In genomic region chr2:203354966-203355365, GRCh38 we compare ENCODE assay signal across 38 cellular contexts.
"Had no signal": no experiment of that assay in that cellular context is flagged by ENCODE, and none has a peak within 500 bp of the region (broad histone marks: within the 10 kb centered on the region; RNA-seq: fewer than 3 reads in every experiment).

No MANE protein-coding gene starts in this region.

- H3K9me3 Mint-ChIP-seq: activated naive CD4-positive, alpha-beta T cell treated with anti-CD3 and anti-CD28 coated beads for 36 hours; activated naive CD8-positive, alpha-beta T cell treated with anti-CD3 and anti-CD28 coated beads, Interleukin-2, amount 50 U/mL, for 24 hours; activated T-helper 1 cell treated with anti-CD3 and anti-CD28 coated beads, Interleukin-12 subunit alpha, Interleukin-12 subunit beta, Interleukin-2, Interleukin-4 antibody, amounts not matched to agents 30 ng/mL and 10 ng/mL and 1 ng/mL, durations not matched to agents 14 hours and 24 hours and 36 hours; activated T-helper 2 cell treated with anti-CD3 and anti-CD28 coated beads, Interferon-gamma antibody, Interleukin-2, Interleukin-4, amounts not matched to agents 10 μg/mL and 5 μg/mL and 100 μg/mL, durations not matched to agents 14 hours and 24 hours and 36 hours; dendritic cell treated with granulocyte-macrophage colony-stimulating factor and Interleukin-4, amounts not matched to agents 40 ng/mL and 50 ng/mL, for 4 days; T-cell; T-helper 1 cell treated with Interleukin-12 subunit alpha and Interleukin-12 subunit beta and Interleukin-4 antibody, amounts not matched to agents 30 μg/mL and 1 μg/mL, for 36 hours; T-helper 2 cell treated with Interferon-gamma antibody and Interleukin-4, amounts not matched to agents 5 μg/mL and 100 μg/mL, for 36 hours had no signal

- H3K27me3 Mint-ChIP-seq: activated CD8-positive, alpha-beta T cell treated with anti-CD3 and anti-CD28 coated beads for 36 hours; activated naive CD4-positive, alpha-beta T cell treated with anti-CD3 and anti-CD28 coated beads, Interleukin-2, amount 50 U/mL, for 24 hours; activated naive CD8-positive, alpha-beta T cell treated with anti-CD3 and anti-CD28 coated beads for 36 hours; activated naive CD8-positive, alpha-beta T cell treated with anti-CD3 and anti-CD28 coated beads, Interleukin-2, amount 50 U/mL, for 24 hours; brain; dendritic cell treated with granulocyte-macrophage colony-stimulating factor and Interleukin-4, amounts not matched to agents 40 ng/mL and 50 ng/mL, for 4 days; T-cell had no signal

- H3K27ac Mint-ChIP-seq: activated CD8-positive, alpha-beta T cell treated with anti-CD3 and anti-CD28 coated beads for 36 hours; activated naive CD4-positive, alpha-beta T cell treated with anti-CD3 and anti-CD28 coated beads for 36 hours; activated naive CD4-positive, alpha-beta T cell treated with anti-CD3 and anti-CD28 coated beads, Interleukin-2, amount 50 U/mL, for 24 hours; activated naive CD8-positive, alpha-beta T cell treated with anti-CD3 and anti-CD28 coated beads for 36 hours; activated naive CD8-positive, alpha-beta T cell treated with anti-CD3 and anti-CD28 coated beads, Interleukin-2, amount 50 U/mL, for 24 hours; activated T-helper 1 cell treated with anti-CD3 and anti-CD28 coated beads, Interleukin-12 subunit alpha, Interleukin-12 subunit beta, Interleukin-2, Interleukin-4 antibody, amounts not matched to agents 30 ng/mL and 10 ng/mL and 1 ng/mL, durations not matched to agents 14 hours and 24 hours and 36 hours; activated T-helper 2 cell treated with anti-CD3 and anti-CD28 coated beads, Interferon-gamma antibody, Interleukin-2, Interleukin-4, amounts not matched to agents 10 μg/mL and 5 μg/mL and 100 μg/mL, durations not matched to agents 14 hours and 24 hours and 36 hours; dendritic cell treated with granulocyte-macrophage colony-stimulating factor and Interleukin-4, amounts not matched to agents 40 ng/mL and 50 ng/mL, for 4 days; T-cell; T-helper 1 cell treated with Interleukin-12 subunit alpha and Interleukin-12 subunit beta and Interleukin-4 antibody, amounts not matched to agents 30 μg/mL and 1 μg/mL, for 36 hours; T-helper 2 cell treated with Interferon-gamma antibody and Interleukin-4, amounts not matched to agents 5 μg/mL and 100 μg/mL, for 36 hours had no signal

- H3K4me1 Mint-ChIP-seq: activated naive CD8-positive, alpha-beta T cell treated with anti-CD3 and anti-CD28 coated beads for 36 hours; activated naive CD8-positive, alpha-beta T cell treated with anti-CD3 and anti-CD28 coated beads, Interleukin-2, amount 50 U/mL, for 24 hours had no signal

- H3K9me3 ChIP-seq: adrenal gland, ascending aorta, breast epithelium, esophagus squamous epithelium had no signal

- H3K36me3 ChIP-seq: adrenal gland, breast epithelium, cardiac muscle cell, WERI-Rb-1 had no signal

- H3K4me3 Mint-ChIP-seq: activated CD8-positive, alpha-beta T cell treated with anti-CD3 and anti-CD28 coated beads for 36 hours; activated naive CD4-positive, alpha-beta T cell treated with anti-CD3 and anti-CD28 coated beads for 36 hours; activated naive CD4-positive, alpha-beta T cell treated with anti-CD3 and anti-CD28 coated beads, Interleukin-2, amount 50 U/mL, for 24 hours; activated naive CD8-positive, alpha-beta T cell treated with anti-CD3 and anti-CD28 coated beads for 36 hours; activated naive CD8-positive, alpha-beta T cell treated with anti-CD3 and anti-CD28 coated beads, Interleukin-2, amount 50 U/mL, for 24 hours; activated T-helper 1 cell treated with anti-CD3 and anti-CD28 coated beads, Interleukin-12 subunit alpha, Interleukin-12 subunit beta, Interleukin-2, Interleukin-4 antibody, amounts not matched to agents 30 ng/mL and 10 ng/mL and 1 ng/mL, durations not matched to agents 14 hours and 24 hours and 36 hours; brain; dendritic cell treated with granulocyte-macrophage colony-stimulating factor and Interleukin-4, amounts not matched to agents 40 ng/mL and 50 ng/mL, for 4 days; T-cell; T-helper 1 cell treated with Interleukin-12 subunit alpha and Interleukin-12 subunit beta and Interleukin-4 antibody, amounts not matched to agents 30 μg/mL and 1 μg/mL, for 36 hours; T-helper 2 cell treated with Interferon-gamma antibody and Interleukin-4, amounts not matched to agents 5 μg/mL and 100 μg/mL, for 36 hours had no signal

- ATAC-seq: activated CD8-positive, alpha-beta T cell treated with anti-CD3 and anti-CD28 coated beads for 36 hours; activated naive CD8-positive, alpha-beta T cell treated with anti-CD3 and anti-CD28 coated beads, Interleukin-2, amount 50 U/mL, for 24 hours; T-cell had no signal

- H3K4me3 ChIP-seq: adrenal gland, ascending aorta, breast epithelium, cardiac muscle cell, coronary artery, esophagus squamous epithelium had no signal

- H3K4me1 ChIP-seq: ascending aorta, breast epithelium, esophagus squamous epithelium had no signal

- DNase-seq: activated CD4-positive, alpha-beta T cell treated with anti-CD3 and anti-CD28 coated beads for 4 hours; activated CD4-positive, alpha-beta T cell treated with anti-CD3 and anti-CD28 coated beads, Interleukin-2, amount 50 U/mL, for 1 hour; activated CD4-positive, alpha-beta T cell treated with anti-CD3 and anti-CD28 coated beads, Interleukin-2, amount 50 U/mL, for 48 hours; activated CD4-positive, CD25-positive, alpha-beta regulatory T cell; activated CD4-positive, CD25-positive, alpha-beta regulatory T cell treated with anti-CD3 and anti-CD28 coated beads, Interleukin-2, amount 50 U/mL, for 72 hours; activated CD8-positive, alpha-beta memory T cell treated with anti-CD3 and anti-CD28 coated beads for 24 hours; activated CD8-positive, alpha-beta memory T cell treated with anti-CD3 and anti-CD28 coated beads, Interleukin-2, amount 50 U/mL, for 4 hours; activated CD8-positive, alpha-beta T cell treated with anti-CD3 and anti-CD28 coated beads for 36 hours; activated effector memory CD4-positive, alpha-beta T cell treated with anti-CD3 and anti-CD28 coated beads, Interleukin-2, amount 50 U/mL, for 16 hours; activated naive CD4-positive, alpha-beta T cell treated with anti-CD3 and anti-CD28 coated beads for 36 hours; activated naive CD8-positive, alpha-beta T cell treated with anti-CD3 and anti-CD28 coated beads for 36 hours; activated naive CD8-positive, alpha-beta T cell treated with anti-CD3 and anti-CD28 coated beads, Interleukin-2, amount 50 U/mL, for 24 hours; activated T-cell treated with anti-CD3 and anti-CD28 coated beads, Interleukin-2, amount 50 U/mL, for 1 hour; activated T-cell treated with anti-CD3 and anti-CD28 coated beads, Interleukin-2, amount 50 U/mL, for 48 hours; adrenal gland; central memory CD4-positive, alpha-beta T cell; cerebellar nuclear complex; effector CD8-positive, alpha-beta T cell; esophagus squamous epithelium; foreskin melanocyte; head of caudate nucleus; hippocampal formation; SW 1271; T-cell; T1000; WERI-Rb-1 had no signal

- H3K27me3 ChIP-seq: adrenal gland, ascending aorta, breast epithelium, cardiac muscle cell, esophagus squamous epithelium had no signal

- H3K27ac ChIP-seq: adrenal gland, ascending aorta, breast epithelium, cardiac muscle cell, coronary artery, epithelial cell of prostate, esophagus squamous epithelium, WERI-Rb-1 had no signal
